Comparison of ENCODE assay signal across 25 cellular contexts in the genomic region with DNA sequence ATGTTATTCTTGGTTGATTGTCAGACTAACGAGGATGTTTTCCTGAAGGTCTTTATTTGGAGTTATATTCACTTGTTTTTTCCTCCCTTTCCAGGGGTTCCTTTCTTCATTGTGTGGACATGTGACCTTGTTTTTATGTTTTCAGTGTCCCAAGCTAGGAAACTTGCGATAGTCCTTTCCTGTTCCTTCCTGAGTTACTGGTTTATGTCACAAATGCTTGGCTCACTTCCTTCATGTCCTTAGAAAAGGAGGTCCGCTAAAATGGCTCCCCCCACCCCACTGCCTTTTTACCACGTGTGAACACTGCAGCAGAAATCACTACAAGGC.
A peak's percentile ranks its signal among the peaks of the same experiment; 100 is the strongest.
DNase-seq lines count a peak whose midpoint lies in the region; ATAC-seq and TF ChIP-seq lines count a peak whose summit lies in the region.
"Had no signal": no experiment of that assay in that cellular context is flagged by ENCODE, and none has a peak within 500 bp of the region (broad histone marks: within the 10 kb centered on the region; RNA-seq: fewer than 3 reads in every experiment).

No MANE protein-coding gene starts in this region.

- H3K4me3 ChIP-seq in lung (no peak overlapping the region), subcutaneous abdominal adipose tissue (ENCODE audit: low read depth in 1 of 5, low read length in 5 of 5) (no peak overlapping the region)
- H3K4me3 ChIP-seq in CD8-positive, alpha-beta T cell (ENCODE audit: low read depth, low read length), result no peak overlapping the region
- H3K4me3 ChIP-seq: thoracic aorta had no signal

- no peak overlapping the region for H3K27ac Mint-ChIP-seq in CD8-positive, alpha-beta T cell
- H3K27ac Mint-ChIP-seq: activated CD4-positive, alpha-beta T cell treated with anti-CD3 and anti-CD28 coated beads, Interleukin-2, amount 10 ng/mL, durations not matched to agents 7 days and 5 days; activated naive CD4-positive, alpha-beta T cell treated with anti-CD3 and anti-CD28 coated beads for 36 hours; dendritic cell treated with granulocyte-macrophage colony-stimulating factor and Interleukin-4, amounts not matched to agents 40 ng/mL and 50 ng/mL, for 4 days; IgD-negative memory B cell had no signal

- POLR2A ChIA-PET in CD8-positive, alpha-beta T cell (lab: Charles Lee), result no interaction called here

- no peaks in the 10 kb centered on the region for H3K4me1 Mint-ChIP-seq in CD8-positive, alpha-beta T cell (ENCODE audit: low read depth)
- H3K4me1 Mint-ChIP-seq: activated CD4-positive, alpha-beta T cell treated with anti-CD3 and anti-CD28 coated beads, Interleukin-2, amount 10 ng/mL, durations not matched to agents 7 days and 5 days; IgD-negative memory B cell had no signal

- H3K4me3 Mint-ChIP-seq in CD8-positive, alpha-beta T cell, result no peak overlapping the region
- H3K4me3 Mint-ChIP-seq: activated CD4-positive, alpha-beta T cell treated with anti-CD3 and anti-CD28 coated beads, Interleukin-2, amount 10 ng/mL, durations not matched to agents 7 days and 5 days; activated naive CD4-positive, alpha-beta T cell treated with anti-CD3 and anti-CD28 coated beads for 36 hours; CD14-positive monocyte; dendritic cell treated with granulocyte-macrophage colony-stimulating factor and Interleukin-4, amounts not matched to agents 40 ng/mL and 50 ng/mL, for 4 days; IgD-negative memory B cell had no signal

- H3K9me3 ChIP-seq in lung (ENCODE audit: control insufficient read depth in 2 of 2, insufficient read depth in 1 of 2, low read length in 1 of 2) (peaks cover 0 to 7% of the 10 kb centered on the region in 2 donors), subcutaneous abdominal adipose tissue (ENCODE audit: control insufficient read depth in 5 of 5, low read length in 5 of 5) (peaks cover 0 to 9% (median 4%) of the 10 kb centered on the region in 5 donors)
- H3K9me3 ChIP-seq in CD8-positive, alpha-beta T cell (ENCODE audit: low read length), result no peaks in the 10 kb centered on the region
- H3K9me3 ChIP-seq: thoracic aorta had no signal

- peak overlapping the region in 1 of 2 donors; percentile 57 for H3K27ac ChIP-seq in lung (ENCODE audit: low read depth in 1 of 2, low read length in 1 of 2)
- H3K27ac ChIP-seq in subcutaneous abdominal adipose tissue (ENCODE audit: low read depth, low read length), result peak overlapping the region; percentile 21
- H3K27ac ChIP-seq in CD8-positive, alpha-beta T cell (ENCODE audit: low read depth, low read length), result no peak overlapping the region
- H3K27ac ChIP-seq: thoracic aorta, WERI-Rb-1 had no signal

- H3K36me3 ChIP-seq in lung (ENCODE audit: control insufficient read depth in 2 of 2, insufficient read depth in 2 of 2, low read length in 2 of 2) (no peaks in the 10 kb centered on the region), subcutaneous abdominal adipose tissue (ENCODE audit: control insufficient read depth in 5 of 5, insufficient read depth in 5 of 5, low read length in 5 of 5) (no peaks in the 10 kb centered on the region)
- H3K36me3 ChIP-seq in CD8-positive, alpha-beta T cell (ENCODE audit: insufficient read depth, low read length), result no peaks in the 10 kb centered on the region
- H3K36me3 ChIP-seq: thoracic aorta, WERI-Rb-1 had no signal

- intact Hi-C loops in CD8-positive, alpha-beta T cell (cut with DNase I, micrococcal nuclease), result no loop called here

- H3K9ac ChIP-seq in subcutaneous abdominal adipose tissue (ENCODE audit: low read length in 5 of 5), result no peak overlapping the region

- H3K9me3 Mint-ChIP-seq in CD8-positive, alpha-beta T cell, result no peaks in the 10 kb centered on the region
- H3K9me3 Mint-ChIP-seq: activated CD4-positive, alpha-beta T cell treated with anti-CD3 and anti-CD28 coated beads, Interleukin-2, amount 10 ng/mL, durations not matched to agents 7 days and 5 days; activated naive CD4-positive, alpha-beta T cell treated with anti-CD3 and anti-CD28 coated beads for 36 hours had no signal

- H3K27me3 Mint-ChIP-seq in CD8-positive, alpha-beta T cell (ENCODE audit: low read depth), result no peaks in the 10 kb centered on the region
- H3K27me3 Mint-ChIP-seq: activated CD4-positive, alpha-beta T cell treated with anti-CD3 and anti-CD28 coated beads, Interleukin-2, amount 10 ng/mL, durations not matched to agents 7 days and 5 days; dendritic cell treated with granulocyte-macrophage colony-stimulating factor and Interleukin-4, amounts not matched to agents 40 ng/mL and 50 ng/mL, for 4 days had no signal

- CTCF ChIA-PET in CD8-positive, alpha-beta T cell (lab: Charles Lee), result no interaction called here

- H3K36me3 Mint-ChIP-seq in CD8-positive, alpha-beta T cell, result no peaks in the 10 kb centered on the region
- H3K36me3 Mint-ChIP-seq: IgD-negative memory B cell had no signal

- TF ChIP-seq CTCF in lung (IDR thresholded peaks at IDR 0.05; ENCODE audit: control extremely low read depth, extremely low read depth), result no peak
- no peak for TF ChIP-seq CTCF in CD8-positive, alpha-beta T cell (IDR thresholded peaks at IDR 0.05)

- no peaks in the 10 kb centered on the region for H3K27me3 ChIP-seq in lung (ENCODE audit: control insufficient read depth, insufficient read depth)
- H3K27me3 ChIP-seq in subcutaneous abdominal adipose tissue (ENCODE audit: control insufficient read depth in 5 of 5, insufficient read depth in 4 of 5, low read length in 5 of 5), result no peaks in the 10 kb centered on the region
- H3K27me3 ChIP-seq in CD8-positive, alpha-beta T cell (ENCODE audit: insufficient read depth, low read length), result no peaks in the 10 kb centered on the region

- peak; percentile 11 for ATAC-seq in lung (ENCODE audit: insufficient read depth, low FRiP score)
- no peak for ATAC-seq in CD8-positive, alpha-beta T cell
- no peak for ATAC-seq in HG03196 (IDR thresholded peaks at IDR 0.05; ENCODE audit: unreplicated experiment)
- ATAC-seq: HCT116, left colon had no signal

- 49 to 51% methylated on average over 4 of the region's 4 CpGs for WGBS in lung, 2 donors

- DNase-seq in dermis blood vessel endothelial cell, result peak; percentile 82
- DNase-seq in glomerular endothelial cell (ENCODE audit: extremely low read depth, low read depth, low spot score), result peak; percentile 80
- DNase-seq in lung (ENCODE audit: low spot score), result no peak
- no peak for DNase-seq in CD8-positive, alpha-beta T cell
- no peak for DNase-seq in amniotic stem cell (lab: John Stamatoyannopoulos, UW)
- DNase-seq in NCI-H2107 treated with DMSO at 0.1 percent for 48 hours (lab: John Stamatoyannopoulos, UW; ENCODE audit: unreplicated experiment), result no peak
- DNase-seq: activated CD4-positive, alpha-beta T cell treated with anti-CD3 and anti-CD28 coated beads, Interleukin-2, amount 10 ng/mL, durations not matched to agents 7 days and 5 days; activated naive CD4-positive, alpha-beta T cell treated with anti-CD3 and anti-CD28 coated beads for 36 hours; activated T-cell treated with anti-CD3 and anti-CD28 coated beads, Interleukin-2, amount 50 U/mL, for 48 hours; caudate nucleus; left colon; NCI-H2029 treated with DMSO at 0.1 percent for 48 hours; NCI-H226; stimulated activated CD4-positive, alpha-beta T cell treated with anti-CD3 and anti-CD28 coated beads, Interleukin-12 subunit alpha, Interleukin-12 subunit beta, amount 100 ng/mL, for 4 hours; stimulated activated CD4-positive, alpha-beta T cell treated with anti-CD3 and anti-CD28 coated beads, Interleukin-4, amount 100 ng/mL, for 24 hours; stimulated activated naive CD4-positive, alpha-beta T cell; T-helper 9 cell; WERI-Rb-1 had no signal

- H3K4me1 ChIP-seq in lung (ENCODE audit: control insufficient read depth in 2 of 2, insufficient read depth in 2 of 2, low read length in 2 of 2) (peaks cover 1 to 6% of the 10 kb centered on the region in 2 donors), subcutaneous abdominal adipose tissue (ENCODE audit: control insufficient read depth in 5 of 5, insufficient read depth in 5 of 5, low read length in 5 of 5) (peaks cover 2 to 31% (median 16%) of the 10 kb centered on the region in 5 donors)
- no peaks in the 10 kb centered on the region for H3K4me1 ChIP-seq in CD8-positive, alpha-beta T cell (ENCODE audit: insufficient read depth, low read length)

Comparison
In these comparisons a context has a peak if more than half of its experiments do, and no peak if none do; other contexts are left out.
1. DNase-seq: peak in dermis blood vessel endothelial cell (single experiment) and glomerular endothelial cell (single experiment); none in lung (single experiment), CD8-positive, alpha-beta T cell (0 of 7), amniotic stem cell (single experiment) and NCI-H2107 treated with DMSO at 0.1 percent for 48 hours (single experiment).